27 cellular contexts compared by ENCODE assay signal in the genomic region with DNA sequence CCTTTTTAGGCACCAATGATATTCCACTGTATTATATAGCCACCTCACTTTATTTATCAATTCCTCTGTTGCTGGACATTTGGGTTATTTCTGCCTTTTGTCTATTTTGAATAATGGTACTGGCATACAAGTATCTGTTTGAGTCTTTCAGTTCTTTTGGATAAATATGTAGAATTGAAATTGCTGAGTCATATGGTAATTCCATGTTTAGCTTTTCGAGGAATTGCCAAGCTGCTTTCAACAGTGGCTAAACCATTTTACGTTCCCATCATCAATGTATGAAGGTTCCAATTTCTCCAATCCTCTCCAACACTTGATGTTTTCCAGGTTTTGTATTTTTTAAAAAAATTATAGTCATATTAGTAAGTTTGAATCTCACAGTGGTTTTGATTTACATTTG. TPM values are rescaled to one million over a fixed set of nuclear protein-coding genes. Genes with fewer than 3 reads are reported as not detected.
A peak's percentile ranks its signal among the peaks of the same experiment; 100 is the strongest.
DNase-seq lines count a peak whose midpoint lies in the region; ATAC-seq, FAIRE-seq and TF ChIP-seq lines count a peak whose summit lies in the region.
"Had no signal": no experiment of that assay in that cellular context is flagged by ENCODE, and none has a peak within 500 bp of the region (broad histone marks: within the 10 kb centered on the region; RNA-seq: fewer than 3 reads in every experiment).

No MANE protein-coding gene starts in this region.

- no peaks in the 10 kb centered on the region for H4K20me1 ChIP-seq in GM23248 (ENCODE audit: insufficient read depth)

- H3K4me2 ChIP-seq in GM23248 (ENCODE audit: unreplicated experiment): peak overlapping the region; percentile 13

- peaks cover 2% of the 10 kb centered on the region for H3K36me3 Mint-ChIP-seq in activated naive CD8-positive, alpha-beta T cell
- peaks cover 7% of the 10 kb centered on the region for H3K36me3 Mint-ChIP-seq in activated naive CD8-positive, alpha-beta T cell treated with anti-CD3 and anti-CD28 coated beads for 36 hours
- H3K36me3 Mint-ChIP-seq in T-helper 17 cell (ENCODE audit: low read depth): no peaks in the 10 kb centered on the region
- H3K36me3 Mint-ChIP-seq: activated naive CD4-positive, alpha-beta T cell treated with anti-CD3 and anti-CD28 coated beads, Interleukin-2, amount 50 U/mL, for 72 hours had no signal

- H3K4me1 ChIP-seq in GM23248 (ENCODE audit: insufficient read depth): peaks cover 6% of the 10 kb centered on the region
- peaks cover 0 to 3% of the 10 kb centered on the region in 2 donors for H3K4me1 ChIP-seq in small intestine (ENCODE audit: control insufficient read depth in 2 of 2, insufficient read depth in 1 of 2, low read depth in 1 of 2, low read length in 1 of 2)
- H3K4me1 ChIP-seq: SJCRH30 had no signal

- no peaks in the 10 kb centered on the region for H3K36me3 ChIP-seq in GM23248 (ENCODE audit: low read depth)
- no peaks in the 10 kb centered on the region for H3K36me3 ChIP-seq in small intestine (ENCODE audit: control insufficient read depth in 2 of 2, insufficient read depth in 2 of 2, low read length in 2 of 2)
- H3K36me3 ChIP-seq: right atrium auricular region, SJCRH30, tibial nerve had no signal

- H3K27me3 ChIP-seq in GM23248 (replicated peaks; ENCODE audit: insufficient read depth) (no peaks in the 10 kb centered on the region), small intestine (ENCODE audit: control insufficient read depth in 2 of 2, insufficient read depth in 2 of 2, low read length in 2 of 2) (no peaks in the 10 kb centered on the region)
- H3K27me3 ChIP-seq: right atrium auricular region, SJCRH30, tibial nerve had no signal

- H2AFZ ChIP-seq in GM23248: no peak overlapping the region

- no peak overlapping the region for H3K9ac ChIP-seq in GM23248

- H3K27me3 Mint-ChIP-seq in activated naive CD8-positive, alpha-beta T cell: no peaks in the 10 kb centered on the region
- no peaks in the 10 kb centered on the region for H3K27me3 Mint-ChIP-seq in activated naive CD8-positive, alpha-beta T cell treated with anti-CD3 and anti-CD28 coated beads for 36 hours
- no peaks in the 10 kb centered on the region for H3K27me3 Mint-ChIP-seq in T-helper 17 cell
- H3K27me3 Mint-ChIP-seq: IgD-negative memory B cell had no signal

- H3K9me2 ChIP-seq in GM23248 (ENCODE audit: insufficient read depth): no peaks in the 10 kb centered on the region

- no peak overlapping the region for H3K4me3 Mint-ChIP-seq in activated naive CD8-positive, alpha-beta T cell
- no peak overlapping the region for H3K4me3 Mint-ChIP-seq in activated naive CD8-positive, alpha-beta T cell treated with anti-CD3 and anti-CD28 coated beads for 36 hours
- H3K4me3 Mint-ChIP-seq in T-helper 17 cell: no peak overlapping the region

- H3K27ac Mint-ChIP-seq in activated naive CD8-positive, alpha-beta T cell: peak overlapping the region; percentile 69
- no peak overlapping the region for H3K27ac Mint-ChIP-seq in activated naive CD8-positive, alpha-beta T cell treated with anti-CD3 and anti-CD28 coated beads for 36 hours
- peak overlapping the region; percentile 56 for H3K27ac Mint-ChIP-seq in T-helper 17 cell
- H3K27ac Mint-ChIP-seq: activated naive CD4-positive, alpha-beta T cell treated with anti-CD3 and anti-CD28 coated beads, Interleukin-2, amount 50 U/mL, for 72 hours; activated T-helper 2 cell treated with anti-CD3 and anti-CD28 coated beads, Interferon-gamma antibody, Interleukin-2, Interleukin-4, amounts not matched to agents 10 μg/mL and 5 μg/mL and 100 μg/mL, durations not matched to agents 14 hours and 24 hours and 36 hours had no signal

- no peak for ATAC-seq in T-helper 17 cell
- no peak for ATAC-seq in esophagus mucosa
- ATAC-seq: activated naive CD4-positive, alpha-beta T cell treated with anti-CD3 and anti-CD28 coated beads, Interleukin-2, amount 50 U/mL, for 72 hours; left lobe of liver had no signal

- H3K9me3 ChIP-seq in GM23248 (ENCODE audit: low read depth) (no peaks in the 10 kb centered on the region), T-helper 17 cell (ENCODE audit: control insufficient read depth, low read length, poor library complexity, severe bottlenecking) (no peaks in the 10 kb centered on the region), small intestine (ENCODE audit: control insufficient read depth, low read depth) (no peaks in the 10 kb centered on the region)
- H3K9me3 ChIP-seq: right atrium auricular region, SJCRH30, tibial nerve had no signal

- WGBS in GM23248 (ENCODE audit: low coverage in 1 of 2, low lambda C conversion rate in 2 of 2, missing lambda C conversion rate in 2 of 2), 2 experiments: 29 to 35% methylated on average over 2 of the region's 2 CpGs
- 71 to 92% (median 88%) methylated on average over 2 of the region's 2 CpGs for WGBS in small intestine, 3 donors

- FAIRE-seq in small intestine (lab: Jason Lieb, UNC): no peak
- FAIRE-seq: G401.6, islet of Langerhans had no signal

- no peak for TF ChIP-seq CTCF in fibroblast of the aortic adventitia (IDR thresholded peaks at IDR 0.05; ENCODE audit: insufficient read depth, low read length)

- H3K9me3 Mint-ChIP-seq in activated naive CD8-positive, alpha-beta T cell (ENCODE audit: low read depth): no peaks in the 10 kb centered on the region
- no peaks in the 10 kb centered on the region for H3K9me3 Mint-ChIP-seq in activated naive CD8-positive, alpha-beta T cell treated with anti-CD3 and anti-CD28 coated beads for 36 hours
- H3K9me3 Mint-ChIP-seq: activated naive CD4-positive, alpha-beta T cell treated with anti-CD3 and anti-CD28 coated beads, Interleukin-2, amount 50 U/mL, for 72 hours; activated T-helper 2 cell treated with anti-CD3 and anti-CD28 coated beads, Interferon-gamma antibody, Interleukin-2, Interleukin-4, amounts not matched to agents 10 μg/mL and 5 μg/mL and 100 μg/mL, durations not matched to agents 14 hours and 24 hours and 36 hours; IgD-negative memory B cell had no signal

- peaks cover 100% of the 10 kb centered on the region for H3K79me2 ChIP-seq in GM23248 (ENCODE audit: insufficient read depth)

- no peak for DNase-seq in activated naive CD8-positive, alpha-beta T cell treated with anti-CD3 and anti-CD28 coated beads for 36 hours
- DNase-seq in GM23248 (no peak), T-helper 17 cell (no peak), fibroblast of the aortic adventitia (ENCODE audit: low read depth) (peak; percentile 61), small intestine (no peak), NCI-H446 (lab: John Stamatoyannopoulos, UW) (no peak)
- DNase-seq: activated CD4-positive, alpha-beta T cell treated with anti-CD3 and anti-CD28 coated beads, Interleukin-2, amount 50 U/mL, for 4 hours; aorta; Calu3; DMS79; NCI-H1694 treated with DMSO at 0.1 percent for 48 hours; NCI-H446 treated with DMSO at 0.1 percent for 48 hours; NCI-H82; RPMI8226; SJCRH30; stimulated activated CD4-positive, alpha-beta T cell treated with anti-CD3 and anti-CD28 coated beads, Interleukin-2, amount 100 ng/mL, for 24 hours; stimulated activated CD8-positive, alpha-beta memory T cell treated with anti-CD3 and anti-CD28 coated beads, Interleukin-4, amount 100 ng/mL, for 48 hours had no signal

- no peak overlapping the region for H3K27ac ChIP-seq in GM23248
- no peak overlapping the region for H3K27ac ChIP-seq in small intestine (ENCODE audit: low read depth in 1 of 2, low read length in 1 of 2)
- H3K27ac ChIP-seq: right atrium auricular region, SJCRH30, tibial nerve had no signal

- H3K4me3 ChIP-seq in GM23248 (no peak overlapping the region), fibroblast of the aortic adventitia (ENCODE audit: low read depth, low read length) (no peak overlapping the region), small intestine (ENCODE audit: low read depth in 1 of 2, low read length in 2 of 2) (no peak overlapping the region)
- H3K4me3 ChIP-seq: right atrium auricular region, SJCRH30, tibial nerve had no signal

- in situ Hi-C loops in GM23248 (cut with MboI): no loop called here

- peaks cover 40% of the 10 kb centered on the region for H3K4me1 Mint-ChIP-seq in activated naive CD8-positive, alpha-beta T cell (ENCODE audit: low read depth)
- peaks cover 27% of the 10 kb centered on the region for H3K4me1 Mint-ChIP-seq in activated naive CD8-positive, alpha-beta T cell treated with anti-CD3 and anti-CD28 coated beads for 36 hours
- H3K4me1 Mint-ChIP-seq in T-helper 17 cell: peaks cover 20% of the 10 kb centered on the region

- H3F3A ChIP-seq in GM23248 (ENCODE audit: insufficient read depth): peaks cover 8% of the 10 kb centered on the region; the same call in 1 of the 2 replicates

RNA-seq across cellular contexts. Expression of a gene that starts 42.3 kb away (rescaled TPM):
- 10 to 100 TPM; 48.4 to 52.0 TPM for total RNA-seq in activated naive CD8-positive, alpha-beta T cell treated with anti-CD3 and anti-CD28 coated beads for 36 hours
- total RNA-seq in GM23248 (2014; rRNA removed; shearing (Covaris generic)): 74.3 and 76.5 TPM in 2 replicates
- polyA plus RNA-seq in GM23248 (2016; fragmentation: Nextera tagmentation; extraction: Ambion mirVana) (30.3 and 34.6 TPM in 2 replicates), small intestine (10 to 100 TPM; 22.4 to 50.5 (median 27.6) TPM)
- total RNA-seq in T-helper 17 cell (100 to 1,000 TPM; 215 to 279 TPM), fibroblast of the aortic adventitia (ENCODE audit: low replicate concordance) (77.2 and 120 TPM in 2 replicates), esophagus mucosa (42.1 TPM)
